ENCODE assay signal across 1 cellular context in genomic region chr1:228082260-228082974, GRCh38.
TF ChIP-seq lines count a peak whose summit lies in the region.

ARF1 (plus strand) TSS chr1:228082708; CDS start chr1:228097115, 14,407 bp downstream.

TF ChIP-seq in HepG2, 621 proteins besides CTCF, POLR2A, EP300 and RAD21 (continued from another document and continues in another):
- TF ChIP-seq CREM (IDR thresholded peaks at IDR 0.05) (no peak), CREM (CRISPR knock-in tag; IDR thresholded peaks at IDR 0.05) (0 out of 2 replicates have a peak, but pooled peaks have one; percentile 33), HES4 (CRISPR knock-in tag; IDR thresholded peaks at IDR 0.05; ENCODE audit: borderline replicate concordance) (peak; percentile 21; the same call in 1 of the 2 replicates), ZBTB7B (CRISPR knock-in tag; IDR thresholded peaks at IDR 0.05) (0 out of 2 replicates have a peak, but pooled peaks have one; percentile 44), JDP2 (CRISPR knock-in tag; IDR thresholded peaks at IDR 0.05; ENCODE audit: borderline replicate concordance) (peak; percentile 40; the same call in 1 of the 2 replicates), SOX13 (IDR thresholded peaks at IDR 0.05) (no peak), SOX13 (CRISPR knock-in tag; conservative IDR thresholded peaks at IDR 0.05 in 1 of 2, IDR thresholded peaks at IDR 0.05 in 1 of 2) (0 out of 4 replicates have a peak, but pooled peaks of 1 of the 2 experiments have one; percentile 5), ZBTB10 (CRISPR knock-in tag; IDR thresholded peaks at IDR 0.05; ENCODE audit: borderline replicate concordance) (no peak), ADNP (CRISPR knock-in tag; IDR thresholded peaks at IDR 0.05) (peak; percentile 87; the same call in 1 of the 2 replicates), NAIF1 (CRISPR knock-in tag; IDR thresholded peaks at IDR 0.05; ENCODE audit: borderline replicate concordance) (no peak), ZNF781 (CRISPR knock-in tag; IDR thresholded peaks at IDR 0.05; ENCODE audit: borderline replicate concordance, not compliant biosample characterization) (no peak), IKZF4 (CRISPR knock-in tag; IDR thresholded peaks at IDR 0.05; ENCODE audit: borderline replicate concordance, low read depth, not compliant biosample characterization) (peak; percentile 31), U2AF1 (optimal IDR thresholded peaks at IDR 0.05; ENCODE audit: low read depth, low read length) (peak; percentile 18), BATF2 (CRISPR knock-in tag; IDR thresholded peaks at IDR 0.05) (peak; percentile 89; the same call in 1 of the 2 replicates), PREB (CRISPR knock-in tag; IDR thresholded peaks at IDR 0.05) (no peak), STAG1 (CRISPR knock-in tag; IDR thresholded peaks at IDR 0.05) (no peak), IRF1 (CRISPR knock-in tag; IDR thresholded peaks at IDR 0.05; ENCODE audit: low read depth) (no peak), ZFY (CRISPR knock-in tag; IDR thresholded peaks at IDR 0.05) (peak; percentile 93), CC2D1A (CRISPR knock-in tag; IDR thresholded peaks at IDR 0.05) (no peak), ZMAT5 (CRISPR knock-in tag; IDR thresholded peaks at IDR 0.05; ENCODE audit: borderline replicate concordance, low read depth) (no peak), SMAD1 (CRISPR knock-in tag; IDR thresholded peaks at IDR 0.05; ENCODE audit: borderline replicate concordance, low read depth) (no peak), HNRNPH1 (optimal IDR thresholded peaks at IDR 0.05; ENCODE audit: low read depth, low read length) (no peak), TBX2 (CRISPR knock-in tag; IDR thresholded peaks at IDR 0.05; ENCODE audit: borderline replicate concordance) (no peak; the same call in 1 of the 2 replicates), ZNF543 (CRISPR knock-in tag; IDR thresholded peaks at IDR 0.05) (peak; percentile 71; the same call in 1 of the 2 replicates), ZNF143 (CRISPR knock-in tag; IDR thresholded peaks at IDR 0.05) (peak; percentile 88), JUNB (CRISPR knock-in tag; IDR thresholded peaks at IDR 0.05; ENCODE audit: borderline replicate concordance) (no peak), ZNF34 (CRISPR knock-in tag; IDR thresholded peaks at IDR 0.05; ENCODE audit: borderline replicate concordance) (no peak), CBX5 (CRISPR knock-in tag; IDR thresholded peaks at IDR 0.05; ENCODE audit: borderline replicate concordance) (no peak; the same call in 1 of the 2 replicates), PHF20 (CRISPR knock-in tag; IDR thresholded peaks at IDR 0.05) (peak; percentile 65), ZSCAN22 (CRISPR knock-in tag; IDR thresholded peaks at IDR 0.05) (no peak), SMARCE1 (IDR thresholded peaks at IDR 0.05; ENCODE audit: borderline replicate concordance) (no peak), POGK (CRISPR knock-in tag; conservative IDR thresholded peaks at IDR 0.05) (peak; percentile 72; the same call in 1 of the 2 replicates), THAP8 (CRISPR knock-in tag; IDR thresholded peaks at IDR 0.05; ENCODE audit: borderline replicate concordance) (no peak), ELF3 (CRISPR knock-in tag; IDR thresholded peaks at IDR 0.05) (0 out of 2 replicates have a peak, but pooled peaks have one; percentile 46), ZNF274 (CRISPR knock-in tag; IDR thresholded peaks at IDR 0.05) (peak; percentile 78; the same call in 1 of the 2 replicates), EHMT2 (IDR thresholded peaks at IDR 0.05; ENCODE audit: borderline replicate concordance, low read depth, low read length) (no peak), MED8 (CRISPR knock-in tag; IDR thresholded peaks at IDR 0.05; ENCODE audit: insufficient replicate concordance) (no peak), ZNF549 (CRISPR knock-in tag; IDR thresholded peaks at IDR 0.05) (no peak), HMG20A (CRISPR knock-in tag; IDR thresholded peaks at IDR 0.05; ENCODE audit: borderline replicate concordance) (no peak), ZMAT3 (CRISPR knock-in tag; conservative IDR thresholded peaks at IDR 0.05) (0 out of 2 replicates have a peak, but pooled peaks have one; percentile 66), SUZ12 (IDR thresholded peaks at IDR 0.05; ENCODE audit: low read depth, low read length) (peak; percentile 50), HNRNPLL (IDR thresholded peaks at IDR 0.05; ENCODE audit: low read depth, low read length, poor library complexity, severe bottlenecking) (peak; percentile 93), MEF2D (CRISPR knock-in tag; IDR thresholded peaks at IDR 0.05) (peak; percentile 26; the same call in 1 of the 2 replicates), NCOA2 (CRISPR knock-in tag; IDR thresholded peaks at IDR 0.05) (0 out of 2 replicates have a peak, but pooled peaks have one; percentile 51), GATAD1 (CRISPR knock-in tag; IDR thresholded peaks at IDR 0.05) (peak; percentile 71), ZSCAN25 (CRISPR knock-in tag; IDR thresholded peaks at IDR 0.05) (no peak; the same call in 1 of the 2 replicates), ZFP36 (IDR thresholded peaks at IDR 0.05; ENCODE audit: borderline replicate concordance, low read depth, low read length, partially characterized antibody) (no peak), ZNF10 (CRISPR knock-in tag; IDR thresholded peaks at IDR 0.05; ENCODE audit: borderline replicate concordance, low read depth) (no peak), E2F5 (CRISPR knock-in tag; conservative IDR thresholded peaks at IDR 0.05) (0 out of 2 replicates have a peak, but pooled peaks have one; percentile 22), ZBTB2 (CRISPR knock-in tag; IDR thresholded peaks at IDR 0.05; ENCODE audit: low read depth) (peak; percentile 67), BHLHE40 (IDR thresholded peaks at IDR 0.05; ENCODE audit: low read length) (no peak), SMYD3 (CRISPR knock-in tag; IDR thresholded peaks at IDR 0.05) (peak; percentile 47; the same call in 1 of the 2 replicates), HOXD1 (CRISPR knock-in tag; IDR thresholded peaks at IDR 0.05) (no peak; the same call in 1 of the 2 replicates), ZNF761 (CRISPR knock-in tag; conservative IDR thresholded peaks at IDR 0.05) (peak; percentile 68; the same call in 1 of the 2 replicates), ZNF615 (CRISPR knock-in tag; IDR thresholded peaks at IDR 0.05; ENCODE audit: borderline replicate concordance) (no peak), ZNF431 (CRISPR knock-in tag; IDR thresholded peaks at IDR 0.05; ENCODE audit: borderline replicate concordance, low read depth) (0 out of 2 replicates have a peak, but pooled peaks have one; percentile 22), ARID2 (CRISPR knock-in tag; IDR thresholded peaks at IDR 0.05; ENCODE audit: borderline replicate concordance) (no peak), SOX6 (IDR thresholded peaks at IDR 0.05) (no peak), SOX6 (CRISPR knock-in tag; IDR thresholded peaks at IDR 0.05) (no peak; the same call in 1 of the 2 replicates)
